Comparison of ENCODE assay signal across 8 cellular contexts in the genomic region with DNA sequence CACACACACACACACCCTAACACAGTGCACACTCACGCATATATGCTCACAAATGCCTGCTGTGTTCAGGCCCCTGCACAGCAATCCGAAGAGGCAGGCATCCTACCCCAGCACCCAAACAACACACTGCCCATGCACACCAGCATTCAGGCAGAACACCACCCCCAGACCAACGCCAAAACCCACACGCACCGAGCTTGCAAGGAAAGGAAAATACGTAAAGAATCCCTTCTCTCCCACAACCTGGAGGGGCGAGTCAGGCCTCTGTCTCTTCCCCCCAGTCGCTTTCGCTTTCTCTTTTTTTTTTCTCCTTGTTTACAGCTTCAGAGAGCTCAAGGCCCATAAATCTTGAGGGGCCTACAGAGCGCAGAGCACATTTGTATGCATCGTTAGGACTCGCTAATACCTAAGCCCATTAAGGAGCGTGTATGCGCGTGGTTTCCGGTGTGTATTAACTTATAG. TPM values are rescaled to one million over a fixed set of nuclear protein-coding genes. Genes with fewer than 3 reads are reported as not detected.
A peak's percentile ranks its signal among the peaks of the same experiment; 100 is the strongest.
DNase-seq lines count a peak whose midpoint lies in the region; ATAC-seq and TF ChIP-seq lines count a peak whose summit lies in the region.
"Not testable (repeated sequence)": the region's sequence is repeated elsewhere in the genome, so short reads cannot be mapped to it uniquely, and the experiment has no call there.
"Had no signal": no experiment of that assay in that cellular context is flagged by ENCODE, and none has a peak within 500 bp of the region (broad histone marks: within the 10 kb centered on the region; RNA-seq: fewer than 3 reads in every experiment).

No MANE protein-coding gene starts in this region.

- peak overlapping the region; percentile 75 to 98 (median 92) for H3K27ac ChIP-seq in gastroesophageal sphincter

- 0 to 6% methylated on average over 7 to 11 of the region's 16 CpGs for WGBS in gastroesophageal sphincter (ENCODE audit: low coverage in 1 of 2), 2 donors

- H3K27me3 ChIP-seq in gastroesophageal sphincter: not testable (repeated sequence)

- not testable (repeated sequence) for H3K36me3 Mint-ChIP-seq in T-helper 1 cell treated with Interleukin-12 subunit alpha and Interleukin-12 subunit beta and Interleukin-4 antibody, amounts not matched to agents 30 μg/mL and 1 μg/mL, for 36 hours (ENCODE audit: low read depth); activated T-cell treated with anti-CD3 and anti-CD28 coated beads, Interleukin-2, amount 50 U/mL, for 24 hours (ENCODE audit: low read depth); nephron (ENCODE audit: low read depth)

- peak overlapping the region; percentile 81 for H3K4me3 Mint-ChIP-seq in T-helper 1 cell treated with Interleukin-12 subunit alpha and Interleukin-12 subunit beta and Interleukin-4 antibody, amounts not matched to agents 30 μg/mL and 1 μg/mL, for 36 hours
- H3K4me3 Mint-ChIP-seq in activated T-cell treated with anti-CD3 and anti-CD28 coated beads, Interleukin-2, amount 50 U/mL, for 24 hours: peak overlapping the region; percentile 76
- peak overlapping the region; percentile 84 to 87 (median 87) for H3K4me3 Mint-ChIP-seq in nephron

- not testable (repeated sequence) for H3K36me3 ChIP-seq in gastroesophageal sphincter

- peak overlapping the region; percentile 84 for H3K27ac Mint-ChIP-seq in T-helper 1 cell treated with Interleukin-12 subunit alpha and Interleukin-12 subunit beta and Interleukin-4 antibody, amounts not matched to agents 30 μg/mL and 1 μg/mL, for 36 hours
- H3K27ac Mint-ChIP-seq in activated T-cell treated with anti-CD3 and anti-CD28 coated beads, Interleukin-2, amount 50 U/mL, for 24 hours: peak overlapping the region; percentile 53
- H3K27ac Mint-ChIP-seq in nephron: peak overlapping the region; percentile 99 to 100 (median 99)

- peaks cover 0 to 34% (median 0%) of the 10 kb centered on the region in 3 donors for H3K4me1 ChIP-seq in gastroesophageal sphincter

- peak; percentile 38 for DNase-seq in GM19240 (ENCODE audit: insufficient read length, low spot score)
- DNase-seq in activated T-cell treated with anti-CD3 and anti-CD28 coated beads, Interleukin-2, amount 50 U/mL, for 24 hours: peak; percentile 54
- peak; percentile 85 for DNase-seq in amniotic epithelial cell (ENCODE audit: low read depth)
- DNase-seq in stimulated activated CD8-positive, alpha-beta memory T cell treated with anti-CD3 and anti-CD28 coated beads, Interleukin-7, amount 100 ng/mL, for 4 hours (ENCODE audit: low read depth in 2 of 2): peak; percentile 8 to 11

- H3K4me3 ChIP-seq in gastroesophageal sphincter: peak overlapping the region; percentile 35 to 51

- peaks cover 25% of the 10 kb centered on the region for H3K4me1 Mint-ChIP-seq in T-helper 1 cell treated with Interleukin-12 subunit alpha and Interleukin-12 subunit beta and Interleukin-4 antibody, amounts not matched to agents 30 μg/mL and 1 μg/mL, for 36 hours (ENCODE audit: low read depth)
- H3K4me1 Mint-ChIP-seq in activated T-cell treated with anti-CD3 and anti-CD28 coated beads, Interleukin-2, amount 50 U/mL, for 24 hours (ENCODE audit: low read depth): peaks cover 24% of the 10 kb centered on the region
- peaks cover 84% of the 10 kb centered on the region for H3K4me1 Mint-ChIP-seq in nephron

- H3K9me3 ChIP-seq in gastroesophageal sphincter: not testable (repeated sequence)

- ATAC-seq in gastroesophageal sphincter: not testable (repeated sequence)

- not testable (repeated sequence) for TF ChIP-seq POLR2A in gastroesophageal sphincter (IDR thresholded peaks at IDR 0.05)

- not testable (repeated sequence) for TF ChIP-seq EP300 in gastroesophageal sphincter (IDR thresholded peaks at IDR 0.05)

- H3K9me3 Mint-ChIP-seq in T-helper 1 cell treated with Interleukin-12 subunit alpha and Interleukin-12 subunit beta and Interleukin-4 antibody, amounts not matched to agents 30 μg/mL and 1 μg/mL, for 36 hours; activated T-cell treated with anti-CD3 and anti-CD28 coated beads, Interleukin-2, amount 50 U/mL, for 24 hours; nephron: not testable (repeated sequence)

- TF ChIP-seq CTCF in gastroesophageal sphincter (IDR thresholded peaks at IDR 0.05); nephron (IDR thresholded peaks at IDR 0.05; ENCODE audit: unreplicated experiment in 3 of 3): not testable (repeated sequence)

- peaks cover 27% of the 10 kb centered on the region for H3K27me3 Mint-ChIP-seq in T-helper 1 cell treated with Interleukin-12 subunit alpha and Interleukin-12 subunit beta and Interleukin-4 antibody, amounts not matched to agents 30 μg/mL and 1 μg/mL, for 36 hours (ENCODE audit: low read depth)
- H3K27me3 Mint-ChIP-seq in activated T-cell treated with anti-CD3 and anti-CD28 coated beads, Interleukin-2, amount 50 U/mL, for 24 hours; nephron (ENCODE audit: low read depth): not testable (repeated sequence)

RNA-seq across cellular contexts. Expression of gene HOXC4, which starts 27.4 kb away (rescaled TPM):
- 1 to 10 TPM in 3 of 4 donors, under 1 TPM in 1; 0.69 to 5.7 (median 2.7) TPM for total RNA-seq in gastroesophageal sphincter

RNA-seq across cellular contexts. Expression of gene HOXC5, which starts 48.2 kb away (rescaled TPM):
- 1 to 10 TPM in 2 of 4 donors, under 1 TPM in 1, not detected in 1; 0.31 to 3.3 (median 1.3) TPM for total RNA-seq in gastroesophageal sphincter
- total RNA-seq: mononuclear cell had no signal

RNA-seq across cellular contexts. Expression of gene HOXC6, which starts 52.8 kb away (rescaled TPM):
- under 1 TPM in 1 of 4 donors, not detected in 3; 0.50 TPM for total RNA-seq in gastroesophageal sphincter
- total RNA-seq: mononuclear cell had no signal

Comparison
In these comparisons a context has a peak if more than half of its experiments do, and no peak if none do; other contexts are left out.
1. DNase-seq: peak in every context shown above with its lines; median percentile 85 in amniotic epithelial cell; 54 in activated T-cell treated with anti-CD3 and anti-CD28 coated beads, Interleukin-2, amount 50 U/mL, for 24 hours; 38 in GM19240; 10 in stimulated activated CD8-positive, alpha-beta memory T cell treated with anti-CD3 and anti-CD28 coated beads, Interleukin-7, amount 100 ng/mL, for 4 hours.